In the genomic region with DNA sequence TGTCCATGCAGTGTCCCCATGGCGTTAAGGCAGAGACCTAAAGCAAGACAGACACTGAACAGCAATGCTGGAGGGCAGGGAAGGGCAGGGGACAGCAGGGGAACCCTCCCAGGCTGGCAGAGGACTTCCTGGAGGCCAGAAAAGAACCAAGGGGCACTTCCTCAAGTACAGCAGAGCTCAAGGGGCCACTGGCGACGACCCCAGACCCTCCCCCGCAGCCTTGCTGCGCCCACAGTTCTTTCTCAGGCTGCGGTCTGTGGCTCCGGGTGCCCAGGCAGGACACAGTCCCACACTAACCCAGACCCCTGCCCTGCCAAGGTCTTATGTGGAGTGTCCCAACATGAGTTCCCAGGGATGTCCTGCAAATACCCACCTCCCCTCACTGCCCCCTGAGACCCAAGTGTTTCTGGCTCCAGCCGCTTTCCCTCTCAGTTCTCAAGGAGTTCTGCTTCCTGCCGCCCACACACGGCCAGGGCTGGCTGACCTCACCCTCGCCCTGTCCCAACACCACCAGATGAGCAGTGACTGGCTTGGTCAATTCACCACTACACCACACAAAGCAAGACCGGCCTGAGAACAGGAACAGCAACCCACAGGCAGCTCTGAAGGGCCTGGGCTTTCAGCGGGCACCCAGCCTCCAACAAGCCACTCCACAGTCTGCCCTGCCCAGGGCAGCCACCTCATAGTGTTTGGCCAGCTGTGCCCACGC, we compare ENCODE assay signal across 11 cellular contexts.
A peak's percentile ranks its signal among the peaks of the same experiment; 100 is the strongest.
DNase-seq lines count a peak whose midpoint lies in the region; ATAC-seq and TF ChIP-seq lines count a peak whose summit lies in the region.
"Had no signal": no experiment of that assay in that cellular context is flagged by ENCODE, and none has a peak within 500 bp of the region (broad histone marks: within the 10 kb centered on the region; RNA-seq: fewer than 3 reads in every experiment).

No MANE protein-coding gene starts in this region.

- in situ Hi-C loops in KBM-7 (cut with MboI; ENCODE audit: low pct_unique_long_range_greater_than_20kb, low sequenced_read_pairs), result no loop called here

- ATAC-seq in GM21528 (IDR thresholded peaks at IDR 0.05; ENCODE audit: low FRiP score, unreplicated experiment) (no peak), HG03175 (IDR thresholded peaks at IDR 0.05; ENCODE audit: unreplicated experiment) (no peak)

- H3K4me3 ChIP-seq in cardiac fibroblast (replicated peaks in 1 of 2; ENCODE audit: low read depth in 2 of 2, low read length in 2 of 2), result no peak overlapping the region
- no peak overlapping the region for H3K4me3 ChIP-seq in muscle layer of duodenum (ENCODE audit: low read depth in 1 of 2, low read length in 2 of 2)

- peak overlapping the region; percentile 39 for H3K27ac ChIP-seq in muscle layer of duodenum (ENCODE audit: low read length)

- peaks cover 3 to 40% of the 10 kb centered on the region in 2 donors for H3K4me1 ChIP-seq in muscle layer of duodenum (ENCODE audit: control insufficient read depth in 1 of 2, insufficient read depth in 2 of 2, low read length in 2 of 2)

- H3K9me3 ChIP-seq in muscle layer of duodenum (ENCODE audit: control insufficient read depth in 1 of 2, low read length in 2 of 2), result no peaks in the 10 kb centered on the region

- TF ChIP-seq CTCF in cardiac fibroblast (IDR thresholded peaks at IDR 0.05; ENCODE audit: low read depth, low read length), result no peak

- H3K36me3 ChIP-seq in muscle layer of duodenum (ENCODE audit: control insufficient read depth in 1 of 2, insufficient read depth in 2 of 2, low read length in 2 of 2), result no peaks in the 10 kb centered on the region

- peak; percentile 96 for DNase-seq in CD1c-positive myeloid dendritic cell (ENCODE audit: extremely low spot score)
- peak; percentile 70 for DNase-seq in KBM-7
- DNase-seq in cardiac fibroblast (ENCODE audit: low read depth in 2 of 2), result peak; percentile 56 to 60
- no peak for DNase-seq in stimulated activated CD4-positive, alpha-beta T cell treated with anti-CD3 and anti-CD28 coated beads, Interleukin-4, amount 100 ng/mL, for 24 hours
- DNase-seq in NCI-H146 (lab: John Stamatoyannopoulos, UW), result no peak
- DNase-seq: amniotic stem cell, T1000 had no signal

- no peaks in the 10 kb centered on the region for H3K27me3 ChIP-seq in muscle layer of duodenum (ENCODE audit: low read depth, low read length)
- H3K27me3 ChIP-seq: heart right ventricle had no signal

Comparison
In these comparisons a context has a peak if more than half of its experiments do, and no peak if none do; other contexts are left out.
1. DNase-seq: peak in CD1c-positive myeloid dendritic cell (single experiment), KBM-7 (single experiment) and cardiac fibroblast (2 of 2); none in stimulated activated CD4-positive, alpha-beta T cell treated with anti-CD3 and anti-CD28 coated beads, Interleukin-4, amount 100 ng/mL, for 24 hours (single experiment) and NCI-H146 (single experiment).